ENCODE assay signal across 15 cellular contexts in the genomic region with DNA sequence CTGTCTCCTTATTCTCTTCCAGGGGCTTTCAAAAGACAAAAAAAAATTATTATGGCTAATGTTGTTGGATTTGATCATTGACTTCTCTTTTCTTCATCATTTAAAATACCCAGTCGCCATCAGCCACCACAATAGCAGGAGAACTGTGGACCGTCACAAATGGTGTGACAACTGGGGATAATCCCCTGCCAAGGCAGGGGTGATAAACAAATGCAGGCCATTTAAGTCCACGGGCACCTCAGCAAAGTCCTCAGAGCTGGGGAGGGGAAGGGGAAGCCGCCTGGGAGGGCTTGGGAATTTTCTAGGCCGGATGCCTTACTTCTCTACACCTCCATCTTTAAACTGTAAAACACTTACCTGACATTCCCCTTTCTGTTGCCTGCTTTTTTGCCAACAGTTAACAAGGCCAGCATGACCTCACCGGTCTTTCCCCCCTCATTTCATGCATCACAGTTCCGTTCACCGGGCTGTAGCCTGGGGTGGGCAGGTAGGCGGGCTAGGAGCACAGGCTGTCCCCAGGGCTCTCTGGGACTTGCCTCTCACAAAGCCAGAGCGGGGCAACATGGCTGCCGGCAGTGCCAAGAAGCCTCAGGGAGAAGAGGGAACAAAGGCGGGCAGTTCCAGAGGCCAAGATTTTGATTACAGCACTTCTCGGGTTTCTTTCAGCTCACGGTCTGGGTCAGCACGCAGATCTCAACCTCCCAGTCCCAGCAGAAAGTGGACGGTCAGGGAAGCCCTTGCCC.
DNase-seq lines count a peak whose midpoint lies in the region; ATAC-seq, FAIRE-seq and TF ChIP-seq lines count a peak whose summit lies in the region.
"Had no signal": no experiment of that assay in that cellular context is flagged by ENCODE, and none has a peak within 500 bp of the region (broad histone marks: within the 10 kb centered on the region; RNA-seq: fewer than 3 reads in every experiment).

No MANE protein-coding gene starts in this region.

- H3K4me1 ChIP-seq in breast epithelium, result no peaks in the 10 kb centered on the region
- H3K4me1 ChIP-seq in mammary epithelial cell (ENCODE audit: insufficient read depth, low read length), result no peaks in the 10 kb centered on the region
- no peaks in the 10 kb centered on the region for H3K4me1 ChIP-seq in kidney (ENCODE audit: control insufficient read depth in 1 of 2, insufficient read depth in 1 of 2, low read depth in 1 of 2, low read length in 2 of 2)

- H2AFZ ChIP-seq in mammary epithelial cell (ENCODE audit: low read depth, low read length), result no peak overlapping the region

- dilution Hi-C loops in mammary epithelial cell (cut with HindIII; ENCODE audit: low sequenced_read_pairs), result no loop called here

- H3K4me1 Mint-ChIP-seq in activated B cell treated with CpG ODN at 0.5 μM for 24 hours, result no peaks in the 10 kb centered on the region
- H3K4me1 Mint-ChIP-seq in stimulated activated naive B cell treated with anti-CD40 and anti-IgM and Interleukin-4, amounts not matched to agents 10 μg/mL and 1 μg/mL and 100 μg/mL, for 72 hours, result peaks cover 5 to 6% of the 10 kb centered on the region in 2 donors

- CTCF ChIA-PET in mammary epithelial cell (lab: Charles Lee; ENCODE audit: low non-redundant PET), result no interaction called here
- CTCF ChIA-PET in activated B cell treated with CpG ODN at 0.5 μM for 24 hours (lab: Charles Lee), result no interaction called here

- H3K36me3 ChIP-seq in breast epithelium (no peaks in the 10 kb centered on the region), mammary epithelial cell (ENCODE audit: insufficient read depth, low read length) (no peaks in the 10 kb centered on the region), kidney (ENCODE audit: control insufficient read depth in 1 of 2, insufficient read depth in 2 of 2, low read length in 2 of 2) (no peaks in the 10 kb centered on the region)

- H3K27ac Mint-ChIP-seq in activated B cell treated with CpG ODN at 0.5 μM for 24 hours, result no peak overlapping the region
- peak overlapping the region; percentile 81 for H3K27ac Mint-ChIP-seq in stimulated activated naive B cell treated with anti-CD40 and anti-IgM and Interleukin-4, amounts not matched to agents 10 μg/mL and 1 μg/mL and 100 μg/mL, for 72 hours
- H3K27ac Mint-ChIP-seq: IgD-negative memory B cell had no signal

- in situ Hi-C loops in mammary epithelial cell (cut with MboI; ENCODE audit: low sequenced_read_pairs in 2 of 2), result no loop called here

- intact Hi-C loops in breast epithelium (cut with DNase I; ENCODE audit: low total_unique reads) (no loop called here), mammary epithelial cell (cut with micrococcal nuclease) (no loop called here), activated B cell treated with CpG ODN at 0.5 μM for 24 hours (cut with micrococcal nuclease) (no loop called here), kidney (cut with DNase I) (no loop called here)

- POLR2A ChIA-PET in activated B cell treated with CpG ODN at 0.5 μM for 24 hours (lab: Charles Lee), result no interaction called here

- H3K79me2 ChIP-seq in mammary epithelial cell (ENCODE audit: insufficient read depth, low read length), result no peaks in the 10 kb centered on the region

- no TSS peak for BruUV-seq in mammary epithelial cell (replicated peaks; lab: Mats Ljungman, UMichigan)

- H4K20me1 ChIP-seq in mammary epithelial cell (ENCODE audit: insufficient read depth, low read length), result no peaks in the 10 kb centered on the region

- ATAC-seq in activated B cell treated with CpG ODN at 0.5 μM for 24 hours (ENCODE audit: low read depth) (peak; percentile 47), GM19463 (IDR thresholded peaks at IDR 0.05; ENCODE audit: unreplicated experiment) (no peak)
- peak; percentile 39 to 84 for ATAC-seq in stimulated activated naive B cell treated with anti-CD40 and anti-IgM and Interleukin-4, amounts not matched to agents 10 μg/mL and 1 μg/mL and 100 μg/mL, for 72 hours (replicated peaks)

- no peak for TF ChIP-seq CTCF in breast epithelium (IDR thresholded peaks at IDR 0.05)
- no peak for TF ChIP-seq CTCF in mammary epithelial cell (conservative IDR thresholded peaks at IDR 0.05 in 1 of 2, IDR thresholded peaks at IDR 0.05 in 1 of 2; ENCODE audit: extremely low read depth in 1 of 2, insufficient read depth in 1 of 2, low read depth in 1 of 2, low read length in 2 of 2)
- TF ChIP-seq CTCF in activated B cell treated with CpG ODN at 0.5 μM for 24 hours (IDR thresholded peaks at IDR 0.05), result no peak
- TF ChIP-seq CTCF in kidney (IDR thresholded peaks at IDR 0.05; ENCODE audit: borderline replicate concordance, extremely low read depth, insufficient read depth), result no peak

- H3K9me3 ChIP-seq in breast epithelium, result no peaks in the 10 kb centered on the region
- no peaks in the 10 kb centered on the region for H3K9me3 ChIP-seq in mammary epithelial cell (replicated peaks; ENCODE audit: insufficient read depth, low read length)
- no peaks in the 10 kb centered on the region for H3K9me3 ChIP-seq in kidney (ENCODE audit: control insufficient read depth in 1 of 2, low read length in 2 of 2)

- no peaks in the 10 kb centered on the region for H3K9me3 Mint-ChIP-seq in activated B cell treated with CpG ODN at 0.5 μM for 24 hours
- H3K9me3 Mint-ChIP-seq in stimulated activated naive B cell treated with anti-CD40 and anti-IgM and Interleukin-4, amounts not matched to agents 10 μg/mL and 1 μg/mL and 100 μg/mL, for 72 hours, result no peaks in the 10 kb centered on the region
- H3K9me3 Mint-ChIP-seq: IgD-negative memory B cell had no signal

- H3K9ac ChIP-seq in mammary epithelial cell (ENCODE audit: insufficient read depth, low read length) (no peak overlapping the region), kidney (ENCODE audit: low read length in 2 of 2) (no peak overlapping the region)

- no peaks in the 10 kb centered on the region for H3K27me3 ChIP-seq in breast epithelium
- no peaks in the 10 kb centered on the region for H3K27me3 ChIP-seq in mammary epithelial cell (ENCODE audit: insufficient read depth, low read length)

- H3K36me3 Mint-ChIP-seq in activated B cell treated with CpG ODN at 0.5 μM for 24 hours (ENCODE audit: low read depth), result no peaks in the 10 kb centered on the region
- H3K36me3 Mint-ChIP-seq in stimulated activated naive B cell treated with anti-CD40 and anti-IgM and Interleukin-4, amounts not matched to agents 10 μg/mL and 1 μg/mL and 100 μg/mL, for 72 hours, result no peaks in the 10 kb centered on the region

- H3K27ac ChIP-seq in breast epithelium (peak overlapping the region; percentile 34 to 39), mammary epithelial cell (ENCODE audit: insufficient read depth, low read depth, low read length) (no peak overlapping the region), kidney (ENCODE audit: low read depth in 2 of 2, low read length in 2 of 2) (no peak overlapping the region)
- H3K27ac ChIP-seq: C4-2B, RWPE1 had no signal

- H3K4me3 ChIP-seq in breast epithelium (peak overlapping the region in 1 of 3 donors; percentile 12), mammary epithelial cell (replicated peaks in 1 of 3; ENCODE audit: insufficient read depth in 1 of 3, low read depth in 2 of 3, low read length in 3 of 3) (no peak overlapping the region), kidney (ENCODE audit: low read length in 2 of 2) (no peak overlapping the region)

- DNase-seq in breast epithelium (ENCODE audit: low spot score in 2 of 2), result no peak
- DNase-seq in mammary epithelial cell, result no peak
- DNase-seq in activated B cell treated with CpG ODN at 0.5 μM for 24 hours, result no peak
- DNase-seq in kidney, result peak; percentile 51
- DNase-seq in stimulated activated naive B cell treated with anti-CD40 and anti-IgM and Interleukin-4, amounts not matched to agents 10 μg/mL and 1 μg/mL and 100 μg/mL, for 72 hours, result peak; percentile 14
- DNase-seq in NCI-H146 (lab: John Stamatoyannopoulos, UW), result no peak
- DNase-seq in urothelium cell line (ENCODE audit: low spot score), result no peak
- DNase-seq: COR-L47, DMS153, GOT3, NCI-H524 treated with DMSO at 0.1 percent for 48 hours had no signal

- no peak for TF ChIP-seq POLR2A in breast epithelium (IDR thresholded peaks at IDR 0.05)

- no peaks in the 10 kb centered on the region for H3K27me3 Mint-ChIP-seq in activated B cell treated with CpG ODN at 0.5 μM for 24 hours
- no peaks in the 10 kb centered on the region for H3K27me3 Mint-ChIP-seq in stimulated activated naive B cell treated with anti-CD40 and anti-IgM and Interleukin-4, amounts not matched to agents 10 μg/mL and 1 μg/mL and 100 μg/mL, for 72 hours
- H3K27me3 Mint-ChIP-seq: IgD-negative memory B cell had no signal

- no peak overlapping the region for H3K4me3 Mint-ChIP-seq in activated B cell treated with CpG ODN at 0.5 μM for 24 hours
- no peak overlapping the region for H3K4me3 Mint-ChIP-seq in stimulated activated naive B cell treated with anti-CD40 and anti-IgM and Interleukin-4, amounts not matched to agents 10 μg/mL and 1 μg/mL and 100 μg/mL, for 72 hours
- H3K4me3 Mint-ChIP-seq: IgD-negative memory B cell had no signal

- WGBS in mammary epithelial cell (ENCODE audit: low coverage, missing lambda C conversion rate), result 45% methylated on average over 14 of the region's 16 CpGs

- H3K4me2 ChIP-seq in mammary epithelial cell (ENCODE audit: insufficient read depth, low read depth, low read length), result no peak overlapping the region

- no peak for FAIRE-seq in kidney (lab: Jason Lieb, UNC)
- FAIRE-seq in urothelium cell line (lab: Jason Lieb, UNC), result no peak

Comparison
In these comparisons a context has a peak if more than half of its experiments do, and no peak if none do; other contexts are left out.
1. H3K27ac ChIP-seq: peak in breast epithelium (2 of 2); none in mammary epithelial cell (single experiment) and kidney (0 of 2).
2. DNase-seq: peak in kidney (single experiment) and stimulated activated naive B cell treated with anti-CD40 and anti-IgM and Interleukin-4, amounts not matched to agents 10 μg/mL and 1 μg/mL and 100 μg/mL, for 72 hours (single experiment); none in breast epithelium (0 of 2), mammary epithelial cell (single experiment), activated B cell treated with CpG ODN at 0.5 μM for 24 hours (single experiment), NCI-H146 (single experiment) and urothelium cell line (single experiment).